1 cellular context compared by ENCODE assay signal in the genomic region with DNA sequence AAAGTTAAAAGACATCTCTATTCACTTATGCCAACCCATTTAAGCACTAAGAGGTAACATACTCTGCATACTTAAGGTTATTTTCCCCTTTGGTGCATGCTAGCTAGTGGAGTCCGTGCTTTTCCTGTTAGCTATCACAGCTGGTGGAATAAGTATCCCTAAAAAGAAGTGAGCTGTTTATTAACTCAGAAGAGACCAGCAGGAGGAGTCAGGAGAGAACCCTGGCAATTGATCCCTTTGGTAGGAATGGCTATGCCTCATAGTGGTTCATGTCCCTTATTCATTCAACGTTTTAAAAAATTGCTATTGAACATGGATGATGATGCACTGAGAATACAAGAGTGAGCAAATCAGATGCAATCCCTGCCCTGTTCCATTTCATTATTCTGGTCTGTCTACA.
TF ChIP-seq lines count a peak whose summit lies in the region.

No MANE protein-coding gene starts in this region.

TF ChIP-seq in IMR-90, 13 proteins besides CTCF, POLR2A, EP300 and RAD21:
- no peak for TF ChIP-seq MAFK (IDR thresholded peaks at IDR 0.05; ENCODE audit: low read depth, low read length)
- TF ChIP-seq CHD1 (IDR thresholded peaks at IDR 0.05; ENCODE audit: low read depth, low read length), result no peak
